In the genomic region with DNA sequence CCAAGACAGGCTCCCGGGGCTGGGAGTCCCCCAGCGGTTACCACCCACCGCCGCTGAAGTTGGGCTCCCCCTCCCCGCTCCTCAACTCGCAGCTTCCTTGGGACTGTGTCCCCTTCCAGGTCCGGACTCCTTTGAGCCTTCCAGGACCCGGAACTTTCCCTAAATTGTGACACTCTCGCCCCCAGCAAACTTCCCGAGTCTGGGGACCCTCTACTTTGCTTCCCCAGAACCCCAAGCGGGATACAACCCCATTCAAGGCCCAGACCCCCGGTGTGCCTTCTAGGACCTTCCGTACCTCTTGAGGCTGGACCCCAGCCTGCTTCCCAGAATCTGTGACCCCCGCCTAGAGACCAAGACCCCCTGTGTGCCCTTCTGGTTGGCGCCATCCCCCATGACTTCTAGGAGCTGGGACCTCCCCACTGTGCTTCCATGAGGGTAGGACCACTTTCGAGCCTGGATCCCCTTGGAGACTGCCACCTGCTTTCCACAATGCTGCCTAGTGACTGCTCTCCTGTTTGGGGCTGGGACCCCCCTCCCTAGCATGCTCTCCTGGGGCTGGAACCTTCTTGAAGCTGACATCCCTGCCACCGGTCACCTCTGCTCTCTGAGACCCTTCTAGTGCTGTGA, we compare ENCODE assay signal across 10 cellular contexts. TPM values are rescaled to one million over a fixed set of nuclear protein-coding genes. Genes with fewer than 3 reads are reported as not detected.
DNase-seq lines count a peak whose midpoint lies in the region; ATAC-seq and TF ChIP-seq lines count a peak whose summit lies in the region.
"Had no signal": no experiment of that assay in that cellular context is flagged by ENCODE, and none has a peak within 500 bp of the region (broad histone marks: within the 10 kb centered on the region; RNA-seq: fewer than 3 reads in every experiment).

No MANE protein-coding gene starts in this region.

- H3K79me2 ChIP-seq in SU-DHL-6 (ENCODE audit: insufficient read depth, low read length), result no peaks in the 10 kb centered on the region

- H3K27ac ChIP-seq in SU-DHL-6 (ENCODE audit: low read depth, low read length), result no peak overlapping the region
- H3K27ac ChIP-seq in prostate gland, result no peak overlapping the region
- H3K27ac ChIP-seq: HL-60, SJCRH30 had no signal

- H3K4me3 ChIP-seq in Caco-2 (ENCODE audit: low read depth, low read length) (peak overlapping the region; percentile 82), SU-DHL-6 (ENCODE audit: insufficient read depth, low read length, poor library complexity, severe bottlenecking) (peak overlapping the region; percentile 28), fibroblast of pulmonary artery (replicated peaks; ENCODE audit: low read depth, low read length) (peak overlapping the region; percentile 64), prostate gland (peak overlapping the region; percentile 22 to 25)
- H3K4me3 ChIP-seq: SJCRH30 had no signal

- peaks cover 43% of the 10 kb centered on the region for H3K4me1 Mint-ChIP-seq in Caco-2 (ENCODE audit: low read depth, unreplicated experiment)

- H3K4me1 ChIP-seq in Caco-2 (peaks cover 60% of the 10 kb centered on the region), prostate gland (replicated peaks) (no peaks in the 10 kb centered on the region)

- no peaks in the 10 kb centered on the region for H3K36me3 ChIP-seq in Caco-2 (ENCODE audit: control insufficient read depth, insufficient read depth, low read length)
- H3K36me3 ChIP-seq in SU-DHL-6 (ENCODE audit: low read length), result no peaks in the 10 kb centered on the region
- H3K36me3 ChIP-seq in prostate gland, result no peaks in the 10 kb centered on the region
- H3K36me3 ChIP-seq: SJCRH30 had no signal

- H3K36me3 Mint-ChIP-seq in Caco-2 (ENCODE audit: insufficient read depth, unreplicated experiment), result peaks cover 29% of the 10 kb centered on the region

- H3K9me3 Mint-ChIP-seq in Caco-2 (ENCODE audit: unreplicated experiment), result no peaks in the 10 kb centered on the region

- H3K4me3 Mint-ChIP-seq in Caco-2 (ENCODE audit: unreplicated experiment), result peak overlapping the region; percentile 96

- no peaks in the 10 kb centered on the region for H4K20me1 ChIP-seq in SU-DHL-6 (ENCODE audit: low read depth, low read length)

- intact Hi-C loops in Caco-2 (cut with micrococcal nuclease; ENCODE audit: unreplicated experiment) (no loop called here), prostate gland (cut with DNase I) (no loop called here)

- TSS peak; percentile 37 for BruUV-seq in Caco-2 (replicated peaks; lab: Mats Ljungman, UMichigan)

- H3K27ac Mint-ChIP-seq in Caco-2 (ENCODE audit: unreplicated experiment), result peak overlapping the region; percentile 94

- H2AFZ ChIP-seq in SU-DHL-6 (ENCODE audit: low read depth, low read length, severe bottlenecking), result no peak overlapping the region

- WGBS in prostate gland, result 54% methylated on average over 16 of the region's 17 CpGs

- no peak for TF ChIP-seq POLR2A in prostate gland (IDR thresholded peaks at IDR 0.05)

- H3K9me3 ChIP-seq in Caco-2, result no peaks in the 10 kb centered on the region
- H3K9me3 ChIP-seq in SU-DHL-6 (ENCODE audit: insufficient read depth, low read length), result no peaks in the 10 kb centered on the region
- H3K9me3 ChIP-seq in prostate gland, result no peaks in the 10 kb centered on the region
- H3K9me3 ChIP-seq: SJCRH30 had no signal

- H3K9me2 ChIP-seq in SU-DHL-6 (replicated peaks; ENCODE audit: insufficient read depth, low read length), result no peaks in the 10 kb centered on the region

- no peaks in the 10 kb centered on the region for H3F3A ChIP-seq in SU-DHL-6 (ENCODE audit: insufficient read depth)

- H3K4me2 ChIP-seq in SU-DHL-6 (ENCODE audit: low read depth, low read length, poor library complexity, severe bottlenecking), result peak overlapping the region; percentile 40

- no peak for DNase-seq in Caco-2
- no peak for DNase-seq in fibroblast of pulmonary artery (ENCODE audit: low read depth)
- DNase-seq in prostate gland (ENCODE audit: low spot score), result no peak
- no peak for DNase-seq in DMS153 (lab: John Stamatoyannopoulos, UW)
- DNase-seq in DMS79 treated with DMSO at 0.1 percent for 48 hours (lab: John Stamatoyannopoulos, UW), result no peak
- no peak for DNase-seq in NOMO-1 (lab: John Stamatoyannopoulos, UW; ENCODE audit: unreplicated experiment in 2 of 2)
- DNase-seq: SJCRH30 had no signal

- CTCF ChIA-PET in Caco-2 (lab: Charles Lee), result interaction anchor here (0.6 to 6.0 kb wide), 7 partner anchors 12 to 103 kb away, joined by 3 to 55 read pairs (median 3); no protein-coding TSS in a partner anchor

- POLR2A ChIA-PET in Caco-2 (lab: Charles Lee), result interaction anchor here (1.0 kb wide), 1 partner anchor 197 kb away, joined by 3 read pairs; no protein-coding TSS in a partner anchor

- no peak overlapping the region for H3K9ac ChIP-seq in SU-DHL-6 (ENCODE audit: low read length)

- TF ChIP-seq CTCF in Caco-2 (IDR thresholded peaks at IDR 0.05; ENCODE audit: insufficient read depth in 1 of 2, low read depth in 1 of 2, low read length in 1 of 2, severe bottlenecking in 1 of 2, unreplicated experiment in 1 of 2), result no peak
- TF ChIP-seq CTCF in SU-DHL-6 (IDR thresholded peaks at IDR 0.05; ENCODE audit: insufficient read depth, low read length, poor library complexity, severe bottlenecking), result no peak
- no peak for TF ChIP-seq CTCF in fibroblast of pulmonary artery (IDR thresholded peaks at IDR 0.05; ENCODE audit: low read length, missing control alignments)
- TF ChIP-seq CTCF in prostate gland (IDR thresholded peaks at IDR 0.05), result no peak

- ATAC-seq in GM21390 (IDR thresholded peaks at IDR 0.05; ENCODE audit: unreplicated experiment), result no peak

- H3K27me3 Mint-ChIP-seq in Caco-2 (ENCODE audit: insufficient read depth, unreplicated experiment), result no peaks in the 10 kb centered on the region

- H3K27me3 ChIP-seq in Caco-2 (replicated peaks; ENCODE audit: control insufficient read depth, insufficient read depth, low read length) (no peaks in the 10 kb centered on the region), SU-DHL-6 (ENCODE audit: low read length) (no peaks in the 10 kb centered on the region), prostate gland (replicated peaks; ENCODE audit: insufficient read depth) (no peaks in the 10 kb centered on the region)
- H3K27me3 ChIP-seq: SJCRH30 had no signal

RNA-seq across cellular contexts. Expression of a gene that starts 0.6 kb away (rescaled TPM):
- total RNA-seq in Caco-2 (2022) (165 and 169 TPM in 2 replicates), prostate gland (1 to 10 TPM in 1 of 2 donors, under 1 TPM in 1; 0.77 to 3.4 TPM)

RNA-seq across cellular contexts. Expression of a gene that starts 39.4 kb away (rescaled TPM):
- total RNA-seq in Caco-2 (2022) (190 and 197 TPM in 2 replicates), prostate gland (10 to 100 TPM; 34.8 to 82.9 TPM)

RNA-seq across cellular contexts. Expression of a gene that starts 39.7 kb away (rescaled TPM):
- total RNA-seq in Caco-2 (2022), result 83.4 and 86.1 TPM in 2 replicates
- total RNA-seq in prostate gland, result 10 to 100 TPM; 12.8 to 18.4 TPM

Comparison
In these comparisons a context has a peak if more than half of its experiments do, and no peak if none do; other contexts are left out.
1. H3K4me3 ChIP-seq: peak in every context shown above with its lines; median percentile 82 in Caco-2; 64 in fibroblast of pulmonary artery; 28 in SU-DHL-6; 24 in prostate gland.
2. RNA of a gene that starts 0.6 kb away (total RNA-seq): 165 to 169 TPM in Caco-2; 0.77 to 3.4 TPM in prostate gland; every median in the first group is over 10 times any median in the second.